ENCODE assay signal across 10 cellular contexts in the genomic region with DNA sequence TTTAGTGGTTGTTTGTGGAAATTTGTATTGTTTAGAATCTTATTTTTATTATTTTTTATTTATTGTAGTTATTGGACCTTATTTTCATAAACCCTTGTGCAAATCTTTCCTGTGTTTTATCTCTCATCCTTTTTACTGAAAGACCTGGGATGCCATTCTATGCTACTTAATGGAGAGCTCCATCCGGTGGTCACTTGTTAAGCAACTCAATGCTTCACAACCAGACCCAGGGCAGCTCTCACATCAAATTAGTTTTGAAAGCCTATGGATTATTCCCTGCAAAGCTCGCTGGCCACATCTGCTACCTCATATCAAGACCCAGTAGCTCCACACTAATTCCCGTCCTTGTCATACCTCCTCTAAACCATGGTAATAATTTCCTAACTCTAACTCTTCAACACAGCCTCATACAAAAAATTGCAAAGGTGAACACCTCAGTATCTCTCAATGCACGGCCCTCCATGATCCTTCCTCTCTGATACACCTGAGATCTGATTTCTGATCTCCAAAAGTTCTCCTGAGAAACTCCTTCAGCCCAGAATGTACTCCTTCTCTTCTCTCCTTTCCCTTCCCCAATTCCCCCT.
DNase-seq lines count a peak whose midpoint lies in the region; ATAC-seq and TF ChIP-seq lines count a peak whose summit lies in the region.
"Had no signal": no experiment of that assay in that cellular context is flagged by ENCODE, and none has a peak within 500 bp of the region (broad histone marks: within the 10 kb centered on the region; RNA-seq: fewer than 3 reads in every experiment).

No MANE protein-coding gene starts in this region.

- POLR2A ChIA-PET in IMR-90 (lab: Charles Lee; ENCODE audit: unreplicated experiment) = no interaction called here
- POLR2A ChIA-PET in PC-9 (lab: Charles Lee; ENCODE audit: unreplicated experiment) = interaction anchor here (0.6 kb wide), 1 partner anchor 120 kb away, joined by 5 read pairs; no protein-coding TSS in a partner anchor

- no peak overlapping the region for H3K56ac ChIP-seq in IMR-90 (ENCODE audit: extremely low read depth, insufficient read depth, low read length)

- ATAC-seq in IMR-90 (ENCODE audit: low read depth) = 0 out of 2 replicates have a peak, but pooled peaks have one; percentile 32
- no peak for ATAC-seq in HG03520 (IDR thresholded peaks at IDR 0.05; ENCODE audit: unreplicated experiment)
- ATAC-seq in natural killer cell treated with Interleukin-12 subunit alpha and Interleukin-12 subunit beta and Interleukin-15 and Interleukin-18, amount 100 ng/mL, for 72 hours = no peak

- no peak overlapping the region for H3K27ac Mint-ChIP-seq in activated naive CD4-positive, alpha-beta T cell treated with anti-CD3 and anti-CD28 coated beads for 36 hours
- H3K27ac Mint-ChIP-seq in natural killer cell treated with Interleukin-12 subunit alpha and Interleukin-12 subunit beta and Interleukin-15 and Interleukin-18, amount 100 ng/mL, for 72 hours = no peak overlapping the region
- H3K27ac Mint-ChIP-seq: activated T-helper 2 cell treated with anti-CD3 and anti-CD28 coated beads, Interferon-gamma antibody, Interleukin-2, Interleukin-4, amounts not matched to agents 10 μg/mL and 5 μg/mL and 100 μg/mL, durations not matched to agents 14 hours and 24 hours and 36 hours had no signal

- no peak overlapping the region for H3K9ac ChIP-seq in IMR-90 (ENCODE audit: low read depth, low read length)

- no peaks in the 10 kb centered on the region for H3K27me3 ChIP-seq in IMR-90 (ENCODE audit: control insufficient read depth, insufficient read depth, low read length)
- no peaks in the 10 kb centered on the region for H3K27me3 ChIP-seq in PC-9 (ENCODE audit: insufficient read depth, low read depth)

- H2AFZ ChIP-seq in IMR-90 (replicated peaks; ENCODE audit: low read length, poor library complexity) (no peak overlapping the region), PC-9 (no peak overlapping the region)

- H2BK20ac ChIP-seq in IMR-90 (ENCODE audit: low read depth, low read length) = no peak overlapping the region

- no peak overlapping the region for H2BK120ac ChIP-seq in IMR-90 (ENCODE audit: low read depth, low read length)

- H4K20me1 ChIP-seq in IMR-90 (ENCODE audit: insufficient read depth, low read length) = no peaks in the 10 kb centered on the region
- H4K20me1 ChIP-seq in PC-9 (ENCODE audit: insufficient read depth) = no peaks in the 10 kb centered on the region

- H2AK9ac ChIP-seq in IMR-90 (replicated peaks; ENCODE audit: low read depth, low read length, poor library complexity) = no peak overlapping the region

- H3K9me3 Mint-ChIP-seq in activated naive CD4-positive, alpha-beta T cell treated with anti-CD3 and anti-CD28 coated beads for 36 hours = no peaks in the 10 kb centered on the region
- H3K9me3 Mint-ChIP-seq in natural killer cell treated with Interleukin-12 subunit alpha and Interleukin-12 subunit beta and Interleukin-15 and Interleukin-18, amount 100 ng/mL, for 72 hours = peaks cover 17% of the 10 kb centered on the region
- H3K9me3 Mint-ChIP-seq: activated T-helper 2 cell treated with anti-CD3 and anti-CD28 coated beads, Interferon-gamma antibody, Interleukin-2, Interleukin-4, amounts not matched to agents 10 μg/mL and 5 μg/mL and 100 μg/mL, durations not matched to agents 14 hours and 24 hours and 36 hours had no signal

- H2AK5ac ChIP-seq in IMR-90 (ENCODE audit: low read depth, low read length) = no peak overlapping the region

- CTCF ChIA-PET in IMR-90 (lab: Yijun Ruan, JAX) (no interaction called here), PC-9 (lab: Charles Lee) (no interaction called here)
- CTCF ChIA-PET in activated naive CD4-positive, alpha-beta T cell treated with anti-CD3 and anti-CD28 coated beads for 36 hours (lab: Charles Lee) = interaction anchor here (0.6 to 1.1 kb wide), 2 partner anchors 78 to 1780 kb away, joined by 3 read pairs; no protein-coding TSS in a partner anchor

- H4K91ac ChIP-seq in IMR-90 (ENCODE audit: insufficient read depth, low read depth, low read length) = no peak overlapping the region

- H3K79me1 ChIP-seq in IMR-90 (ENCODE audit: low read depth in 1 of 2, low read length in 2 of 2) = no peaks in the 10 kb centered on the region

- dilution Hi-C loops in IMR-90 (cut with HindIII; ENCODE audit: low sequenced_read_pairs, unreplicated experiment) = no loop called here

- peak; percentile 36 for TF ChIP-seq RAD21 in IMR-90 (IDR thresholded peaks at IDR 0.05; ENCODE audit: low read length)

- no peak for TF ChIP-seq POLR2A in IMR-90 (IDR thresholded peaks at IDR 0.05; ENCODE audit: low read depth, low read length)

- no peaks in the 10 kb centered on the region for H3K4me1 Mint-ChIP-seq in activated naive CD4-positive, alpha-beta T cell treated with anti-CD3 and anti-CD28 coated beads for 36 hours (ENCODE audit: low read depth)
- H3K4me1 Mint-ChIP-seq in natural killer cell treated with Interleukin-12 subunit alpha and Interleukin-12 subunit beta and Interleukin-15 and Interleukin-18, amount 100 ng/mL, for 72 hours (ENCODE audit: low read depth in 2 of 2) = no peaks in the 10 kb centered on the region

- H3K14ac ChIP-seq in IMR-90 (replicated peaks; ENCODE audit: low read depth, low read length) = no peak overlapping the region

- in situ Hi-C loops in IMR-90 (cut with MboI; ENCODE audit: low sequenced_read_pairs) = no loop called here
- in situ Hi-C loops in KBM-7 (cut with MboI; ENCODE audit: low pct_unique_long_range_greater_than_20kb, low sequenced_read_pairs) = no loop called here

- 60% methylated on average over 2 of the region's 4 CpGs; no CpG with 5 or more reads in 1 of the 2 experiments for WGBS in IMR-90 (ENCODE audit: extremely low coverage in 2 of 2, insufficient read length in 1 of 2), 2 experiments

- H2BK5ac ChIP-seq in IMR-90 (ENCODE audit: low read depth, low read length, poor library complexity, severe bottlenecking) = no peak overlapping the region

- H3K9me1 ChIP-seq in IMR-90 (ENCODE audit: insufficient read depth, low read length) = no peaks in the 10 kb centered on the region

- H3K4me2 ChIP-seq in IMR-90 (ENCODE audit: low read depth, low read length) = no peak overlapping the region
- no peak overlapping the region for H3K4me2 ChIP-seq in PC-9

- BruUV-seq in IMR-90 (replicated peaks; lab: Mats Ljungman, UMichigan) (no TSS peak), PC-9 (replicated peaks; lab: Mats Ljungman, UMichigan) (no TSS peak)

- H3K27ac ChIP-seq in IMR-90 (ENCODE audit: insufficient read depth, low read length) = no peak overlapping the region
- no peak overlapping the region for H3K27ac ChIP-seq in PC-9

- no peaks in the 10 kb centered on the region for H3F3A ChIP-seq in PC-9 (ENCODE audit: insufficient read depth, low read depth)

- H3K9me3 ChIP-seq in IMR-90 (ENCODE audit: control insufficient read depth, insufficient read depth, low read length) (no peaks in the 10 kb centered on the region), PC-9 (ENCODE audit: insufficient read depth, low read depth) (no peaks in the 10 kb centered on the region)

- no peak overlapping the region for H3K18ac ChIP-seq in IMR-90 (ENCODE audit: low read depth, low read length)

- no peak overlapping the region for H3K4me3 ChIP-seq in IMR-90 (ENCODE audit: insufficient read depth, low read depth, low read length)
- no peak overlapping the region for H3K4me3 ChIP-seq in PC-9

- H3K4ac ChIP-seq in IMR-90 (ENCODE audit: low read depth, low read length) = no peak overlapping the region

- no peak overlapping the region for H3K23ac ChIP-seq in IMR-90 (ENCODE audit: low read depth, low read length)

- no peak overlapping the region for H3K4me3 Mint-ChIP-seq in activated naive CD4-positive, alpha-beta T cell treated with anti-CD3 and anti-CD28 coated beads for 36 hours
- no peak overlapping the region for H3K4me3 Mint-ChIP-seq in natural killer cell treated with Interleukin-12 subunit alpha and Interleukin-12 subunit beta and Interleukin-15 and Interleukin-18, amount 100 ng/mL, for 72 hours

- no peak overlapping the region for H2BK15ac ChIP-seq in IMR-90 (ENCODE audit: low read depth, low read length)

- TF ChIP-seq CTCF in IMR-90 (conservative IDR thresholded peaks at IDR 0.05; ENCODE audit: low read depth, low read length) (peak; percentile 35), PC-9 (conservative IDR thresholded peaks at IDR 0.05) (peak; percentile 75)

- H3K36me3 Mint-ChIP-seq in activated naive CD4-positive, alpha-beta T cell treated with anti-CD3 and anti-CD28 coated beads for 36 hours (ENCODE audit: low read depth) = no peaks in the 10 kb centered on the region
- no peaks in the 10 kb centered on the region for H3K36me3 Mint-ChIP-seq in natural killer cell treated with Interleukin-12 subunit alpha and Interleukin-12 subunit beta and Interleukin-15 and Interleukin-18, amount 100 ng/mL, for 72 hours

- no peak overlapping the region for H4K8ac ChIP-seq in IMR-90 (ENCODE audit: low read depth in 2 of 2, low read length in 2 of 2)

- intact Hi-C loops in IMR-90 (cut with micrococcal nuclease) = loop anchor here (1.0 kb wide), 1 partner anchor 77 kb away; no protein-coding TSS in a partner anchor
- intact Hi-C loops in PC-9 (cut with micrococcal nuclease; ENCODE audit: unreplicated experiment) = loop anchor here (5.0 kb wide), 1 partner anchor 643 kb away; no protein-coding TSS in a partner anchor
- intact Hi-C loops in activated naive CD4-positive, alpha-beta T cell treated with anti-CD3 and anti-CD28 coated beads for 36 hours (cut with micrococcal nuclease) = no loop called here

- no peaks in the 10 kb centered on the region for H3K9me2 ChIP-seq in PC-9 (ENCODE audit: insufficient read depth)

- no peaks in the 10 kb centered on the region for H3K36me3 ChIP-seq in IMR-90 (ENCODE audit: control insufficient read depth, insufficient read depth, low read length)
- H3K36me3 ChIP-seq in PC-9 (ENCODE audit: low read depth) = no peaks in the 10 kb centered on the region

- no peaks in the 10 kb centered on the region for H3K27me3 Mint-ChIP-seq in activated naive CD4-positive, alpha-beta T cell treated with anti-CD3 and anti-CD28 coated beads for 36 hours (ENCODE audit: low read depth)
- no peaks in the 10 kb centered on the region for H3K27me3 Mint-ChIP-seq in natural killer cell treated with Interleukin-12 subunit alpha and Interleukin-12 subunit beta and Interleukin-15 and Interleukin-18, amount 100 ng/mL, for 72 hours

- DNase-seq in AG20443 (ENCODE audit: low spot score) = peak; percentile 4
- peak; percentile 36 for DNase-seq in IMR-90
- DNase-seq in PC-9 = peak in 1 of 2 experiments; percentile 37
- DNase-seq in globus pallidus (ENCODE audit: low spot score) = peak; percentile 20
- DNase-seq in KBM-7 = no peak
- DNase-seq in activated naive CD4-positive, alpha-beta T cell treated with anti-CD3 and anti-CD28 coated beads for 36 hours = no peak
- DNase-seq in natural killer cell treated with Interleukin-12 subunit alpha and Interleukin-12 subunit beta and Interleukin-15 and Interleukin-18, amount 100 ng/mL, for 72 hours (ENCODE audit: low spot score) = no peak
- DNase-seq: stimulated activated CD4-positive, alpha-beta T cell treated with anti-CD3 and anti-CD28 coated beads, Interleukin-12 subunit alpha, Interleukin-12 subunit beta, amount 100 ng/mL, for 4 hours had no signal

- no peaks in the 10 kb centered on the region for H3K79me2 ChIP-seq in PC-9 (ENCODE audit: low read depth)

- H3K4me1 ChIP-seq in IMR-90 (ENCODE audit: control insufficient read depth, insufficient read depth, low read length) (no peaks in the 10 kb centered on the region), PC-9 (replicated peaks; ENCODE audit: insufficient read depth) (no peaks in the 10 kb centered on the region)

- no peak overlapping the region for H4K5ac ChIP-seq in IMR-90 (ENCODE audit: low read depth, low read length)

Comparison
In these comparisons a context has a peak if more than half of its experiments do, and no peak if none do; other contexts are left out.
1. DNase-seq: peak in AG20443 (single experiment), IMR-90 (single experiment) and globus pallidus (single experiment); none in KBM-7 (single experiment), activated naive CD4-positive, alpha-beta T cell treated with anti-CD3 and anti-CD28 coated beads for 36 hours (single experiment) and natural killer cell treated with Interleukin-12 subunit alpha and Interleukin-12 subunit beta and Interleukin-15 and Interleukin-18, amount 100 ng/mL, for 72 hours (single experiment).